In the genomic region with DNA sequence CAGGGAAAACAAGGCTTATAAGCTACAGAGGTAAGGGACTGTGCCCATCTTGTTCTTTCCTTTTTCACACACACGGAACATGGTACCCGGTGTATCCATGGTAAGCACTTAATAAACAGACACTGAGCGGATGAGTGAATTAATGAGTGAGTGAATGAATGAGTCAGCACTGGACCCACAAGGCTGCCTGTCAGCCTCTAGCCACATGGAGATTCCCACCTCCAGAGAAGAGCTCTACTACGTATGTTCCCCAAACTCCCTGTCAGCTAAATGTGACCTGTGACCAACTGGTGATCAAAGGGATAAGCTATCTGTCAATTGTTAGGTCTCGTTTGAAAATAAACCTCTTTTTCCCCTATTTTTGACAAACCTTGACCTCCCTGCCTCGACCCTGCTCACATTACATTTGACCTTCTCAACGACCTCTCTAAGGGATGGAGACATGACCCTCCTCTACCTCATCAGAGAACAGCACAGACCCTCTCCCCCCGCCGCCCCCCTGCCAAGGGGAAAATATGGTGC, we compare ENCODE assay signal across 12 cellular contexts. TPM values are rescaled to one million over a fixed set of nuclear protein-coding genes. Genes with fewer than 3 reads are reported as not detected.
DNase-seq lines count a peak whose midpoint lies in the region; ATAC-seq and TF ChIP-seq lines count a peak whose summit lies in the region.
"Had no signal": no experiment of that assay in that cellular context is flagged by ENCODE, and none has a peak within 500 bp of the region (broad histone marks: within the 10 kb centered on the region; RNA-seq: fewer than 3 reads in every experiment).

No MANE protein-coding gene starts in this region.

- CTCF ChIA-PET in activated CD4-positive, alpha-beta memory T cell treated with anti-CD3 and anti-CD28 coated beads for 36 hours (lab: Charles Lee), result interaction anchor here (0.9 to 1.2 kb wide), 2 partner anchors 90 to 105 kb away, joined by 3 read pairs; a partner anchor contains a TSS
- CTCF ChIA-PET in PC-3 (lab: Charles Lee) (interaction anchor here (0.6 kb wide), 1 partner anchor 410 kb away, joined by 5 read pairs; no protein-coding TSS in a partner anchor), PC-9 (lab: Charles Lee) (no interaction called here)

- H3K9ac ChIP-seq in PC-3 (ENCODE audit: low read length), result no peak overlapping the region
- no peak overlapping the region for H3K9ac ChIP-seq in H9 (ENCODE audit: extremely low read depth, insufficient read length, low read length)

- no peak overlapping the region for H3K23ac ChIP-seq in H9 (ENCODE audit: insufficient read length, low read depth, low read length)

- H3K4me3 Mint-ChIP-seq in activated CD4-positive, alpha-beta memory T cell treated with anti-CD3 and anti-CD28 coated beads for 36 hours, result no peak overlapping the region
- H3K4me3 Mint-ChIP-seq in naive thymus-derived CD8-positive, alpha-beta T cell, result peak overlapping the region; percentile 19 to 86 (median 64)
- no peak overlapping the region for H3K4me3 Mint-ChIP-seq in H9

- no peak overlapping the region for H2BK120ac ChIP-seq in H9 (ENCODE audit: low read depth, low read length, poor library complexity, severe bottlenecking)

- WGBS in tibial nerve, 2 donors, result 82 to 87% methylated on average over 9 of the region's 9 CpGs
- no CpG with 5 or more reads among the region's 9 CpGs for WGBS in H9 (ENCODE audit: extremely low coverage, insufficient read length, low lambda C conversion rate)

- no peak overlapping the region for H4K8ac ChIP-seq in H9 (replicated peaks; ENCODE audit: insufficient read length, low read depth, low read length)

- ATAC-seq in HG02678 (IDR thresholded peaks at IDR 0.05; ENCODE audit: unreplicated experiment), result peak; percentile 13
- no peak for ATAC-seq in naive thymus-derived CD8-positive, alpha-beta T cell
- no peak for ATAC-seq in PC-3
- ATAC-seq: left lobe of liver had no signal

- intact Hi-C loops in activated CD4-positive, alpha-beta memory T cell treated with anti-CD3 and anti-CD28 coated beads for 36 hours (cut with micrococcal nuclease), result no loop called here
- intact Hi-C loops in PC-3 (cut with micrococcal nuclease), result no loop called here
- intact Hi-C loops in PC-9 (cut with micrococcal nuclease; ENCODE audit: unreplicated experiment), result no loop called here

- no peak overlapping the region for H2BK12ac ChIP-seq in H9 (ENCODE audit: insufficient read length, low read depth, low read length)

- no peak for TF ChIP-seq POLR2A in tibial nerve (IDR thresholded peaks at IDR 0.05)

- no peak overlapping the region for H3K14ac ChIP-seq in H9 (ENCODE audit: insufficient read depth, low read length)

- H3K9me2 ChIP-seq in DOHH2 (replicated peaks; ENCODE audit: control insufficient read depth, low read length) (no peaks in the 10 kb centered on the region), PC-3 (replicated peaks; ENCODE audit: low read length) (no peaks in the 10 kb centered on the region), PC-9 (ENCODE audit: insufficient read depth) (no peaks in the 10 kb centered on the region)

- peak overlapping the region; percentile 99 for H3K27ac ChIP-seq in DOHH2 (ENCODE audit: low read depth, low read length)
- H3K27ac ChIP-seq in PC-3 (ENCODE audit: low read length), result no peak overlapping the region
- no peak overlapping the region for H3K27ac ChIP-seq in tibial nerve
- H3K27ac ChIP-seq in PC-9, result no peak overlapping the region
- H3K27ac ChIP-seq in H9 (ENCODE audit: insufficient read length, low read depth, low read length), result no peak overlapping the region
- H3K27ac ChIP-seq: SK-N-MC had no signal

- H4K91ac ChIP-seq in H9 (ENCODE audit: insufficient read length, low read depth, low read length), result no peak overlapping the region

- H3K4me3 ChIP-seq in DOHH2 (ENCODE audit: low read length), result peak overlapping the region; percentile 58
- no peak overlapping the region for H3K4me3 ChIP-seq in PC-3 (ENCODE audit: low read length)
- H3K4me3 ChIP-seq in tibial nerve, result no peak overlapping the region
- no peak overlapping the region for H3K4me3 ChIP-seq in PC-9
- H3K4me3 ChIP-seq: MG63, SK-N-MC had no signal

- peak overlapping the region; percentile 97 for H3K27ac Mint-ChIP-seq in activated CD4-positive, alpha-beta memory T cell treated with anti-CD3 and anti-CD28 coated beads for 36 hours
- peak overlapping the region; percentile 89 to 99 (median 94) for H3K27ac Mint-ChIP-seq in naive thymus-derived CD8-positive, alpha-beta T cell
- H3K27ac Mint-ChIP-seq in H9, result no peak overlapping the region

- H3K79me2 ChIP-seq in DOHH2 (ENCODE audit: control insufficient read depth, low read length), result peaks cover 15% of the 10 kb centered on the region
- no peaks in the 10 kb centered on the region for H3K79me2 ChIP-seq in PC-3 (ENCODE audit: low read length)
- H3K79me2 ChIP-seq in PC-9 (ENCODE audit: low read depth), result no peaks in the 10 kb centered on the region
- no peaks in the 10 kb centered on the region for H3K79me2 ChIP-seq in H9 (ENCODE audit: insufficient read depth, low read length)

- peaks cover 42% of the 10 kb centered on the region for H3F3A ChIP-seq in DOHH2 (ENCODE audit: control insufficient read depth, insufficient read depth)
- no peaks in the 10 kb centered on the region for H3F3A ChIP-seq in PC-3 (ENCODE audit: low read length, unreplicated experiment)
- no peaks in the 10 kb centered on the region for H3F3A ChIP-seq in PC-9 (ENCODE audit: insufficient read depth, low read depth)

- H3K9me3 ChIP-seq in DOHH2 (ENCODE audit: control insufficient read depth, insufficient read depth, low read length) (no peaks in the 10 kb centered on the region; the same call in 1 of the 2 replicates), PC-3 (ENCODE audit: low read length) (no peaks in the 10 kb centered on the region), tibial nerve (no peaks in the 10 kb centered on the region), PC-9 (ENCODE audit: insufficient read depth, low read depth) (no peaks in the 10 kb centered on the region), H9 (ENCODE audit: control insufficient read depth, low read depth, low read length) (no peaks in the 10 kb centered on the region)
- H3K9me3 ChIP-seq: MG63 had no signal

- H2AFZ ChIP-seq in PC-3 (ENCODE audit: low read length) (no peak overlapping the region), PC-9 (no peak overlapping the region), H9 (ENCODE audit: low read length) (no peak overlapping the region)

- no peaks in the 10 kb centered on the region for H4K20me1 ChIP-seq in DOHH2 (ENCODE audit: control insufficient read depth, insufficient read depth, low read depth, low read length)
- no peaks in the 10 kb centered on the region for H4K20me1 ChIP-seq in PC-3 (ENCODE audit: low read length)
- H4K20me1 ChIP-seq in PC-9 (ENCODE audit: insufficient read depth), result no peaks in the 10 kb centered on the region
- H4K20me1 ChIP-seq in H9 (ENCODE audit: control insufficient read depth, insufficient read depth, insufficient read length), result no peaks in the 10 kb centered on the region

- H2BK15ac ChIP-seq in H9 (ENCODE audit: low read depth, low read length), result no peak overlapping the region

- TF ChIP-seq CTCF in DOHH2 (IDR thresholded peaks at IDR 0.05; ENCODE audit: low read depth, low read length, poor library complexity, severe bottlenecking), result no peak
- TF ChIP-seq CTCF in PC-3 (conservative IDR thresholded peaks at IDR 0.05; ENCODE audit: low read depth, low read length), result no peak
- TF ChIP-seq CTCF in tibial nerve (IDR thresholded peaks at IDR 0.05), result no peak
- TF ChIP-seq CTCF in PC-9 (conservative IDR thresholded peaks at IDR 0.05), result no peak
- TF ChIP-seq CTCF in H9 (conservative IDR thresholded peaks at IDR 0.05), result no peak

- peaks cover 87% of the 10 kb centered on the region for H3K4me1 Mint-ChIP-seq in activated CD4-positive, alpha-beta memory T cell treated with anti-CD3 and anti-CD28 coated beads for 36 hours (ENCODE audit: low read depth)
- H3K4me1 Mint-ChIP-seq in naive thymus-derived CD8-positive, alpha-beta T cell, result peaks cover 56 to 100% (median 98%) of the 10 kb centered on the region in 4 donors
- peaks cover 22 to 32% of the 10 kb centered on the region in 2 experiments for H3K4me1 Mint-ChIP-seq in H9

- DNase-seq in activated CD4-positive, alpha-beta memory T cell treated with anti-CD3 and anti-CD28 coated beads for 36 hours, result no peak
- DNase-seq in naive thymus-derived CD8-positive, alpha-beta T cell, result no peak
- DNase-seq in PC-3 (no peak), tibial nerve (ENCODE audit: low spot score in 2 of 2) (no peak), PC-9 (no peak), H9 (no peak)
- DNase-seq: activated CD4-positive, alpha-beta T cell treated with anti-CD3 and anti-CD28 coated beads for 4 hours; MG63 had no signal

- peaks cover 37% of the 10 kb centered on the region for H3K36me3 Mint-ChIP-seq in activated CD4-positive, alpha-beta memory T cell treated with anti-CD3 and anti-CD28 coated beads for 36 hours
- peaks cover 4 to 87% (median 23%) of the 10 kb centered on the region in 3 donors for H3K36me3 Mint-ChIP-seq in naive thymus-derived CD8-positive, alpha-beta T cell
- H3K36me3 Mint-ChIP-seq in H9 (ENCODE audit: insufficient read depth in 1 of 3, low read depth in 3 of 3), result no peaks in the 10 kb centered on the region

- POLR2A ChIA-PET in activated CD4-positive, alpha-beta memory T cell treated with anti-CD3 and anti-CD28 coated beads for 36 hours (lab: Charles Lee), result no interaction called here
- POLR2A ChIA-PET in naive thymus-derived CD8-positive, alpha-beta T cell (lab: Charles Lee), result interaction anchor here (0.7 to 1.7 kb wide), 5 partner anchors 15 to 822 kb away, joined by 3 to 14 read pairs (median 3); no protein-coding TSS in a partner anchor
- POLR2A ChIA-PET in PC-3 (lab: Charles Lee; ENCODE audit: unreplicated experiment) (no interaction called here), PC-9 (lab: Charles Lee; ENCODE audit: unreplicated experiment) (interaction anchor here (0.6 kb wide), 1 partner anchor 64 kb away, joined by 7 read pairs; no protein-coding TSS in a partner anchor)

- no peaks in the 10 kb centered on the region for H3K23me2 ChIP-seq in H9 (ENCODE audit: insufficient read length, low read depth, low read length, poor library complexity, severe bottlenecking)

- no peak overlapping the region for H3K56ac ChIP-seq in H9 (ENCODE audit: insufficient read length, low read depth, low read length)

- no peaks in the 10 kb centered on the region for H3K27me3 Mint-ChIP-seq in activated CD4-positive, alpha-beta memory T cell treated with anti-CD3 and anti-CD28 coated beads for 36 hours
- no peaks in the 10 kb centered on the region for H3K27me3 Mint-ChIP-seq in naive thymus-derived CD8-positive, alpha-beta T cell
- H3K27me3 Mint-ChIP-seq in H9 (ENCODE audit: low read depth), result no peaks in the 10 kb centered on the region; the same call in none of the 2 replicates

- H4K5ac ChIP-seq in H9 (ENCODE audit: insufficient read length, low read depth, low read length), result no peak overlapping the region

- no peak overlapping the region for H3K4ac ChIP-seq in H9 (ENCODE audit: low read depth, low read length)

- H3K4me2 ChIP-seq in DOHH2 (ENCODE audit: low read length), result peak overlapping the region; percentile 92
- H3K4me2 ChIP-seq in PC-3 (ENCODE audit: low read length), result no peak overlapping the region
- no peak overlapping the region for H3K4me2 ChIP-seq in PC-9
- no peak overlapping the region for H3K4me2 ChIP-seq in H9 (ENCODE audit: insufficient read depth, insufficient read length, low read length)

- H3K9me3 Mint-ChIP-seq in activated CD4-positive, alpha-beta memory T cell treated with anti-CD3 and anti-CD28 coated beads for 36 hours, result peaks cover 6% of the 10 kb centered on the region
- H3K9me3 Mint-ChIP-seq in naive thymus-derived CD8-positive, alpha-beta T cell, result no peaks in the 10 kb centered on the region
- H3K9me3 Mint-ChIP-seq in H9, result no peaks in the 10 kb centered on the region

- no peak overlapping the region for H3T11ph ChIP-seq in H9 (ENCODE audit: low read length)

- no peak overlapping the region for H2BK5ac ChIP-seq in H9 (ENCODE audit: insufficient read length, low read length)

- H2AK5ac ChIP-seq in H9 (ENCODE audit: insufficient read length, low read length), result no peak overlapping the region

- BruUV-seq in PC-3 (replicated peaks; lab: Mats Ljungman, UMichigan) (no TSS peak), PC-9 (replicated peaks; lab: Mats Ljungman, UMichigan) (no TSS peak)

- H3K79me1 ChIP-seq in H9 (ENCODE audit: insufficient read depth, low read depth, low read length, poor library complexity, severe bottlenecking), result no peaks in the 10 kb centered on the region

- TF ChIP-seq EP300 in tibial nerve (IDR thresholded peaks at IDR 0.05), result no peak

- no peaks in the 10 kb centered on the region for H3K27me3 ChIP-seq in DOHH2 (ENCODE audit: control insufficient read depth, low read length)
- no peaks in the 10 kb centered on the region for H3K27me3 ChIP-seq in PC-3 (ENCODE audit: low read length)
- H3K27me3 ChIP-seq in tibial nerve, result no peaks in the 10 kb centered on the region
- H3K27me3 ChIP-seq in PC-9 (ENCODE audit: insufficient read depth, low read depth), result no peaks in the 10 kb centered on the region
- no peaks in the 10 kb centered on the region for H3K27me3 ChIP-seq in H9 (ENCODE audit: insufficient read depth, low read length)
- H3K27me3 ChIP-seq: MG63 had no signal

- no peak overlapping the region for H2BK20ac ChIP-seq in H9 (ENCODE audit: low read depth, low read length, poor library complexity, severe bottlenecking)

- no peak overlapping the region for H3K18ac ChIP-seq in H9 (ENCODE audit: insufficient read length, low read depth, low read length)

- H3K36me3 ChIP-seq in DOHH2 (ENCODE audit: control insufficient read depth, low read length) (peaks cover 25% of the 10 kb centered on the region), PC-3 (ENCODE audit: low read depth, low read length) (no peaks in the 10 kb centered on the region), tibial nerve (peaks cover 0 to 17% (median 0%) of the 10 kb centered on the region in 3 donors), PC-9 (ENCODE audit: low read depth) (no peaks in the 10 kb centered on the region)
- H3K36me3 ChIP-seq: MG63 had no signal

- H3K4me1 ChIP-seq in DOHH2 (ENCODE audit: control insufficient read depth, low read length) (peaks cover 97% of the 10 kb centered on the region), PC-3 (ENCODE audit: insufficient read depth, low read length) (peaks cover 5% of the 10 kb centered on the region), tibial nerve (peaks cover 0 to 54% (median 30%) of the 10 kb centered on the region in 4 donors), PC-9 (replicated peaks; ENCODE audit: insufficient read depth) (peaks cover 7% of the 10 kb centered on the region), H9 (ENCODE audit: insufficient read depth, low read length) (peaks cover 2% of the 10 kb centered on the region; the same call in 1 of the 2 replicates)

RNA-seq across cellular contexts. Expression of a gene that starts 24.5 kb away (rescaled TPM):
- total RNA-seq in activated CD4-positive, alpha-beta memory T cell treated with anti-CD3 and anti-CD28 coated beads for 36 hours, result 10 to 100 TPM; 57.7 to 58.7 TPM
- 10 to 100 TPM; 61.3 to 73.8 TPM for total RNA-seq in naive thymus-derived CD8-positive, alpha-beta T cell
- 10 to 100 TPM; 24.4 to 36.8 (median 28.6) TPM for polyA plus RNA-seq in naive thymus-derived CD8-positive, alpha-beta T cell
- total RNA-seq in PC-3 (2014; rRNA removed) (18.3 and 20.7 TPM in 2 replicates), tibial nerve (10 to 100 TPM; 10.7 to 27.6 (median 20.9) TPM), PC-9 (2021) (35.6 and 38.4 TPM in 2 replicates), H9 (2021) (30.4 and 32.9 TPM in 2 replicates)

Comparison
In these comparisons a context has a peak if more than half of its experiments do, and no peak if none do; other contexts are left out.
1. H3K27ac Mint-ChIP-seq: peak in activated CD4-positive, alpha-beta memory T cell treated with anti-CD3 and anti-CD28 coated beads for 36 hours (single experiment) and naive thymus-derived CD8-positive, alpha-beta T cell (10 of 10); none in H9 (0 of 3).
2. H3K4me3 Mint-ChIP-seq: peak in naive thymus-derived CD8-positive, alpha-beta T cell (10 of 10); none in activated CD4-positive, alpha-beta memory T cell treated with anti-CD3 and anti-CD28 coated beads for 36 hours (single experiment) and H9 (0 of 2).
3. POLR2A ChIA-PET loops: an anchor here in naive thymus-derived CD8-positive, alpha-beta T cell (0.7 to 1.7 kb wide) and PC-9 (0.6 kb wide); none called in activated CD4-positive, alpha-beta memory T cell treated with anti-CD3 and anti-CD28 coated beads for 36 hours and PC-3.